ENCODE assay signal across 8 cellular contexts in genomic region chr7:148983220-148984146, GRCh38. TPM values are rescaled to one million over a fixed set of nuclear protein-coding genes. Genes with fewer than 3 reads are reported as not detected.
A peak's percentile ranks its signal among the peaks of the same experiment; 100 is the strongest.
DNase-seq lines count a peak whose midpoint lies in the region; ATAC-seq, FAIRE-seq and TF ChIP-seq lines count a peak whose summit lies in the region.

No MANE protein-coding gene starts in this region.

- ATAC-seq in HG03442 (IDR thresholded peaks at IDR 0.05; ENCODE audit: unreplicated experiment) (peak; percentile 52), right lobe of liver (peak; percentile 31 to 50 (median 38))

- intact Hi-C loops in right lobe of liver (cut with DNase I): no loop called here

- no peak for FAIRE-seq in GM19239 (lab: Jason Lieb, UNC)

- H3K4me1 ChIP-seq in right lobe of liver: peaks cover 0 to 16% (median 3%) of the 10 kb centered on the region in 4 donors

- H3K9me3 Mint-ChIP-seq in activated CD4-positive, alpha-beta T cell treated with anti-CD3 and anti-CD28 coated beads, Interleukin-2, amount 10 ng/mL, durations not matched to agents 7 days and 5 days: peaks cover 4% of the 10 kb centered on the region

- DNase-seq in AG20443 (ENCODE audit: low spot score): peak; percentile 74
- DNase-seq in GM19239 (ENCODE audit: insufficient read length, low spot score): peak; percentile 73
- DNase-seq in NCI-H524 (lab: John Stamatoyannopoulos, UW): peak; percentile 84 to 93
- peak; percentile 88 for DNase-seq in activated CD4-positive, alpha-beta T cell treated with anti-CD3 and anti-CD28 coated beads, Interleukin-2, amount 10 ng/mL, durations not matched to agents 7 days and 5 days
- DNase-seq in dedifferentiated amniotic fluid mesenchymal stem cell (ENCODE audit: extremely low spot score): peak; percentile 86
- peak in 2 of 3 donors; percentile 11 to 46 for DNase-seq in right lobe of liver
- peak; percentile 73 to 89 for DNase-seq in stimulated activated CD4-positive, alpha-beta T cell treated with anti-CD3 and anti-CD28 coated beads, Interleukin-4, amount 100 ng/mL, for 4 hours

- peaks cover 57% of the 10 kb centered on the region for H3K4me1 Mint-ChIP-seq in activated CD4-positive, alpha-beta T cell treated with anti-CD3 and anti-CD28 coated beads, Interleukin-2, amount 10 ng/mL, durations not matched to agents 7 days and 5 days

- CTCF ChIA-PET in activated CD4-positive, alpha-beta T cell treated with anti-CD3 and anti-CD28 coated beads, Interleukin-2, amount 10 ng/mL, durations not matched to agents 7 days and 5 days (lab: Charles Lee): interaction anchor here (0.6 to 1.4 kb wide), 8 partner anchors 9 to 473 kb away, joined by 3 to 5 read pairs (median 3); no protein-coding TSS in a partner anchor

- peaks cover 30% of the 10 kb centered on the region for H3K27me3 Mint-ChIP-seq in activated CD4-positive, alpha-beta T cell treated with anti-CD3 and anti-CD28 coated beads, Interleukin-2, amount 10 ng/mL, durations not matched to agents 7 days and 5 days

- POLR2A ChIA-PET in activated CD4-positive, alpha-beta T cell treated with anti-CD3 and anti-CD28 coated beads, Interleukin-2, amount 10 ng/mL, durations not matched to agents 7 days and 5 days (lab: Charles Lee): interaction anchor here (0.5 to 0.7 kb wide), 2 partner anchors 78 to 128 kb away, joined by 3 to 14 read pairs; no protein-coding TSS in a partner anchor

- TF ChIP-seq POLR2A in right lobe of liver (IDR thresholded peaks at IDR 0.05): no peak

- peak overlapping the region; percentile 93 for H3K4me3 Mint-ChIP-seq in activated CD4-positive, alpha-beta T cell treated with anti-CD3 and anti-CD28 coated beads, Interleukin-2, amount 10 ng/mL, durations not matched to agents 7 days and 5 days

- peaks cover 4% of the 10 kb centered on the region for H3K36me3 Mint-ChIP-seq in activated CD4-positive, alpha-beta T cell treated with anti-CD3 and anti-CD28 coated beads, Interleukin-2, amount 10 ng/mL, durations not matched to agents 7 days and 5 days (ENCODE audit: low read depth)

- no peak overlapping the region for H3K27ac ChIP-seq in right lobe of liver

- H3K4me3 ChIP-seq in right lobe of liver: peak overlapping the region; percentile 38 to 48 (median 40)

- H3K36me3 ChIP-seq in right lobe of liver: no peaks in the 10 kb centered on the region

- no peaks in the 10 kb centered on the region for H3K9me3 ChIP-seq in right lobe of liver

- H3K27ac Mint-ChIP-seq in activated CD4-positive, alpha-beta T cell treated with anti-CD3 and anti-CD28 coated beads, Interleukin-2, amount 10 ng/mL, durations not matched to agents 7 days and 5 days: peak overlapping the region; percentile 87

- H3K27me3 ChIP-seq in right lobe of liver: no peaks in the 10 kb centered on the region

- 2% methylated on average over 14 of the region's 36 CpGs for WGBS in right lobe of liver (ENCODE audit: insufficient coverage, low coverage, low lambda C conversion rate, missing lambda C conversion rate)

- TF ChIP-seq CTCF in right lobe of liver (IDR thresholded peaks at IDR 0.05): no peak

RNA-seq across cellular contexts. Expression of gene PDIA4, which starts 44.8 kb away (rescaled TPM):
- total RNA-seq in activated CD4-positive, alpha-beta T cell treated with anti-CD3 and anti-CD28 coated beads, Interleukin-2, amount 10 ng/mL, durations not matched to agents 7 days and 5 days: 10 to 100 TPM; 94.8 to 97.4 TPM
- total RNA-seq in right lobe of liver: 100 to 1,000 TPM; 218 to 368 (median 272) TPM

Comparison
In these comparisons a context has a peak if more than half of its experiments do, and no peak if none do; other contexts are left out.
1. DNase-seq: peak in every context shown above with its lines; median percentile 88 in NCI-H524; 88 in activated CD4-positive, alpha-beta T cell treated with anti-CD3 and anti-CD28 coated beads, Interleukin-2, amount 10 ng/mL, durations not matched to agents 7 days and 5 days; 86 in dedifferentiated amniotic fluid mesenchymal stem cell; 81 in stimulated activated CD4-positive, alpha-beta T cell treated with anti-CD3 and anti-CD28 coated beads, Interleukin-4, amount 100 ng/mL, for 4 hours; 74 in AG20443; 73 in GM19239; 28 in right lobe of liver.